Comparison of ENCODE assay signal across 14 cellular contexts in genomic region chr2:207156045-207156444, GRCh38. TPM values are rescaled to one million over a fixed set of nuclear protein-coding genes. Genes with fewer than 3 reads are reported as not detected.
DNase-seq lines count a peak whose midpoint lies in the region; ATAC-seq, FAIRE-seq and TF ChIP-seq lines count a peak whose summit lies in the region.
"Had no signal": no experiment of that assay in that cellular context is flagged by ENCODE, and none has a peak within 500 bp of the region (broad histone marks: within the 10 kb centered on the region; RNA-seq: fewer than 3 reads in every experiment).

No MANE protein-coding gene starts in this region.

- H3K27me3 ChIP-seq in right lobe of liver, result no peaks in the 10 kb centered on the region
- no peaks in the 10 kb centered on the region for H3K27me3 ChIP-seq in subcutaneous abdominal adipose tissue (ENCODE audit: control insufficient read depth in 5 of 5, insufficient read depth in 4 of 5, low read length in 5 of 5)
- H3K27me3 ChIP-seq in ovary, result no peaks in the 10 kb centered on the region
- H3K27me3 ChIP-seq: testis had no signal

- intact Hi-C loops in right lobe of liver (cut with DNase I), result no loop called here
- intact Hi-C loops in ovary (cut with DNase I), result no loop called here

- peak overlapping the region; percentile 38 for H3K4me3 Mint-ChIP-seq in activated CD4-positive, alpha-beta T cell treated with anti-CD3 and anti-CD28 coated beads, Interleukin-2, amount 10 ng/mL, durations not matched to agents 7 days and 5 days
- H3K4me3 Mint-ChIP-seq in activated T-helper 17 cell treated with anti-CD3 and anti-CD28 coated beads, Interleukin-2, amount 50 U/mL, for 72 hours, result peak overlapping the region; percentile 45

- H3K27ac Mint-ChIP-seq in activated CD4-positive, alpha-beta T cell treated with anti-CD3 and anti-CD28 coated beads, Interleukin-2, amount 10 ng/mL, durations not matched to agents 7 days and 5 days, result peak overlapping the region; percentile 83
- peak overlapping the region; percentile 69 for H3K27ac Mint-ChIP-seq in activated T-helper 17 cell treated with anti-CD3 and anti-CD28 coated beads, Interleukin-2, amount 50 U/mL, for 72 hours

- peak; percentile 24 for ATAC-seq in activated T-helper 17 cell treated with anti-CD3 and anti-CD28 coated beads, Interleukin-2, amount 50 U/mL, for 72 hours (replicated peaks)
- ATAC-seq in right lobe of liver (no peak), GM18505 (IDR thresholded peaks at IDR 0.05; ENCODE audit: unreplicated experiment) (no peak)
- ATAC-seq: lower lobe of right lung had no signal

- H3K9ac ChIP-seq in subcutaneous abdominal adipose tissue (ENCODE audit: low read length in 5 of 5), result no peak overlapping the region

- H3K36me3 Mint-ChIP-seq in activated CD4-positive, alpha-beta T cell treated with anti-CD3 and anti-CD28 coated beads, Interleukin-2, amount 10 ng/mL, durations not matched to agents 7 days and 5 days (ENCODE audit: low read depth), result peaks cover 71% of the 10 kb centered on the region
- peaks cover 32% of the 10 kb centered on the region for H3K36me3 Mint-ChIP-seq in activated T-helper 17 cell treated with anti-CD3 and anti-CD28 coated beads, Interleukin-2, amount 50 U/mL, for 72 hours (ENCODE audit: low read depth)

- no peaks in the 10 kb centered on the region for H3K27me3 Mint-ChIP-seq in activated CD4-positive, alpha-beta T cell treated with anti-CD3 and anti-CD28 coated beads, Interleukin-2, amount 10 ng/mL, durations not matched to agents 7 days and 5 days
- peaks cover 5% of the 10 kb centered on the region for H3K27me3 Mint-ChIP-seq in activated T-helper 17 cell treated with anti-CD3 and anti-CD28 coated beads, Interleukin-2, amount 50 U/mL, for 72 hours

- no peaks in the 10 kb centered on the region for H3K9me3 Mint-ChIP-seq in activated CD4-positive, alpha-beta T cell treated with anti-CD3 and anti-CD28 coated beads, Interleukin-2, amount 10 ng/mL, durations not matched to agents 7 days and 5 days
- peaks cover 4% of the 10 kb centered on the region for H3K9me3 Mint-ChIP-seq in activated T-helper 17 cell treated with anti-CD3 and anti-CD28 coated beads, Interleukin-2, amount 50 U/mL, for 72 hours

- peaks cover 84% of the 10 kb centered on the region for H3K4me1 Mint-ChIP-seq in activated CD4-positive, alpha-beta T cell treated with anti-CD3 and anti-CD28 coated beads, Interleukin-2, amount 10 ng/mL, durations not matched to agents 7 days and 5 days
- peaks cover 48% of the 10 kb centered on the region for H3K4me1 Mint-ChIP-seq in activated T-helper 17 cell treated with anti-CD3 and anti-CD28 coated beads, Interleukin-2, amount 50 U/mL, for 72 hours

- no peak for FAIRE-seq in GM19239 (lab: Jason Lieb, UNC)
- FAIRE-seq: GM12891 had no signal

- H3K9me3 ChIP-seq in right lobe of liver (no peaks in the 10 kb centered on the region), subcutaneous abdominal adipose tissue (ENCODE audit: control insufficient read depth in 5 of 5, low read length in 5 of 5) (no peaks in the 10 kb centered on the region), ovary (no peaks in the 10 kb centered on the region)
- H3K9me3 ChIP-seq: lower lobe of right lung, testis had no signal

- H3K4me1 ChIP-seq in right lobe of liver, result peaks cover 0 to 20% (median 8%) of the 10 kb centered on the region in 4 donors
- H3K4me1 ChIP-seq in subcutaneous abdominal adipose tissue (ENCODE audit: control insufficient read depth in 5 of 5, insufficient read depth in 5 of 5, low read length in 5 of 5), result peaks cover 16 to 87% (median 71%) of the 10 kb centered on the region in 5 donors
- H3K4me1 ChIP-seq in ovary (ENCODE audit: insufficient read depth), result peaks cover 24% of the 10 kb centered on the region
- H3K4me1 ChIP-seq: testis had no signal

- POLR2A ChIA-PET in activated CD4-positive, alpha-beta T cell treated with anti-CD3 and anti-CD28 coated beads, Interleukin-2, amount 10 ng/mL, durations not matched to agents 7 days and 5 days (lab: Charles Lee), result interaction anchor here (0.5 kb wide), 1 partner anchor 261 kb away, joined by 3 read pairs; no protein-coding TSS in a partner anchor

- no peak overlapping the region for H3K4me3 ChIP-seq in right lobe of liver
- no peak overlapping the region for H3K4me3 ChIP-seq in subcutaneous abdominal adipose tissue (ENCODE audit: low read depth in 1 of 5, low read length in 5 of 5)
- H3K4me3 ChIP-seq in ovary, result no peak overlapping the region
- H3K4me3 ChIP-seq: lower lobe of right lung, testis had no signal

- CTCF ChIA-PET in activated CD4-positive, alpha-beta T cell treated with anti-CD3 and anti-CD28 coated beads, Interleukin-2, amount 10 ng/mL, durations not matched to agents 7 days and 5 days (lab: Charles Lee), result interaction anchor here (0.9 to 2.3 kb wide), 5 partner anchors 9 to 33 kb away, joined by 3 to 8 read pairs (median 3); no protein-coding TSS in a partner anchor

- TF ChIP-seq CTCF in right lobe of liver (IDR thresholded peaks at IDR 0.05), result no peak
- TF ChIP-seq CTCF in ovary (IDR thresholded peaks at IDR 0.05), result no peak

- no peak for TF ChIP-seq EP300 in ovary (IDR thresholded peaks at IDR 0.05)

- H3K36me3 ChIP-seq in right lobe of liver (no peaks in the 10 kb centered on the region), subcutaneous abdominal adipose tissue (ENCODE audit: control insufficient read depth in 5 of 5, insufficient read depth in 5 of 5, low read length in 5 of 5) (no peaks in the 10 kb centered on the region), ovary (no peaks in the 10 kb centered on the region)
- H3K36me3 ChIP-seq: lower lobe of right lung had no signal

- TF ChIP-seq POLR2A in right lobe of liver (IDR thresholded peaks at IDR 0.05), result no peak
- no peak for TF ChIP-seq POLR2A in GM18505 (IDR thresholded peaks at IDR 0.05; ENCODE audit: borderline replicate concordance, extremely low read depth, insufficient read depth, insufficient read length)
- TF ChIP-seq POLR2A in ovary (IDR thresholded peaks at IDR 0.05), result no peak

- WGBS in right lobe of liver (ENCODE audit: insufficient coverage, low coverage, low lambda C conversion rate, missing lambda C conversion rate), result 58% methylated on average over 3 of the region's 3 CpGs
- 60 to 81% (median 71%) methylated on average over 3 of the region's 3 CpGs for WGBS in ovary, 3 donors

- DNase-seq in activated CD4-positive, alpha-beta T cell treated with anti-CD3 and anti-CD28 coated beads, Interleukin-2, amount 10 ng/mL, durations not matched to agents 7 days and 5 days, result peak; percentile 39
- DNase-seq in activated CD4-positive, alpha-beta T cell treated with anti-CD3 and anti-CD28 coated beads for 1 hour, result no peak
- DNase-seq in right lobe of liver, result no peak
- no peak for DNase-seq in GM19239 (ENCODE audit: insufficient read length, low spot score)
- DNase-seq in ovary, result no peak
- DNase-seq: activated CD8-positive, alpha-beta memory T cell treated with anti-CD3 and anti-CD28 coated beads for 24 hours; DND-41; hippocampal formation; lower lobe of right lung; testis had no signal

- H3K27ac ChIP-seq in right lobe of liver (peak overlapping the region in 2 of 3 donors; percentile 23 to 44), subcutaneous abdominal adipose tissue (ENCODE audit: low read depth, low read length) (peak overlapping the region; percentile 74), ovary (no peak overlapping the region)
- H3K27ac ChIP-seq: testis had no signal

RNA-seq across cellular contexts. Expression of gene KLF7, which starts 9.7 kb away (rescaled TPM):
- 10 to 100 TPM; 35.3 to 38.2 TPM for total RNA-seq in activated CD4-positive, alpha-beta T cell treated with anti-CD3 and anti-CD28 coated beads, Interleukin-2, amount 10 ng/mL, durations not matched to agents 7 days and 5 days
- total RNA-seq in activated T-helper 17 cell treated with anti-CD3 and anti-CD28 coated beads, Interleukin-2, amount 50 U/mL, for 72 hours, result 10 to 100 TPM; 32.8 to 40.6 TPM
- 10 to 100 TPM in 3 of 6 experiments, 1 to 10 TPM in 3; 3.3 to 14.2 (median 10.2) TPM for total RNA-seq in right lobe of liver
- 10 to 100 TPM; 14.4 to 68.1 (median 37.1) TPM for total RNA-seq in ovary
- polyA plus RNA-seq in ovary, result 10 to 100 TPM in 1 of 2 donors, 1 to 10 TPM in 1; 9.5 to 31.2 TPM

Comparison
In these comparisons a context has a peak if more than half of its experiments do, and no peak if none do; other contexts are left out.
1. H3K27ac ChIP-seq: peak in right lobe of liver (2 of 3) and subcutaneous abdominal adipose tissue (single experiment); none in ovary (0 of 2).